Comparison of ENCODE assay signal across 9 cellular contexts in the genomic region with DNA sequence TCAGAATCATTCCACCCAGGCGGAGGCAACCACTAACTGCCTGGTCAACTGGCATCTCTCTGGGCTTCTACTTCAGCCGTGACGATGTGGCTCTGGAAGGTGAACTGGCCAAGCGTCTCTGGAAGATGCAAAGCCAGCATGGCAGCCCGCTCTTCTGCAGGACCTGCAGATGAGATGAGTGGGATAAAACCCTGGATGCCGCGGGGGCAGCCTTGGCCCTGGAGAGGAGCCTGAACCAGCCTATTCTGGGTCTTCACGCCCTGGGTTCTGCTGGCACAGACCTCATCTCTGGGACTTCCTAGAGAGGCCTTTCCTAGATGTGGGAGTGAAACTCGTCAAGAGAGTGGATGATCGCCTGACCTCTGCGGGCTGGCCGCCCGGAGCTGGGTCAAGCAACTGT. TPM values are rescaled to one million over a fixed set of nuclear protein-coding genes. Genes with fewer than 3 reads are reported as not detected.
"Had no signal": no experiment of that assay in that cellular context is flagged by ENCODE, and none has a peak within 500 bp of the region (broad histone marks: within the 10 kb centered on the region; RNA-seq: fewer than 3 reads in every experiment).

No MANE protein-coding gene starts in this region.

- H3K9me3 ChIP-seq: HAP-1 had no signal

- H3K27ac ChIP-seq: GM23248 had no signal

- H3K4me3 Mint-ChIP-seq: HFFc6 had no signal

- FAIRE-seq: HTR-8/SVneo had no signal

- H3K4me3 ChIP-seq: GM23248, HAP-1 had no signal

- ATAC-seq: HCT116 had no signal

- H3K36me3 Mint-ChIP-seq: IgD-negative memory B cell had no signal

- H3K36me3 ChIP-seq: HAP-1 had no signal

- H3K9me3 Mint-ChIP-seq: HFFc6, IgD-negative memory B cell had no signal

- H3K4me1 ChIP-seq: HAP-1 had no signal

- DNase-seq: GM23248, GOT3, H7, HFFc6 had no signal

- H3K27me3 Mint-ChIP-seq: IgD-negative memory B cell had no signal

- H3K27ac Mint-ChIP-seq: HFFc6 had no signal

- H3K9ac ChIP-seq: GM23248 had no signal

RNA-seq across cellular contexts. Expression of a gene that starts 23.9 kb away (rescaled TPM):
- total RNA-seq: HT-29 had no signal
